Comparison of ENCODE assay signal across 8 cellular contexts in genomic region chrX:41085105-41085882, GRCh38. TPM values are rescaled to one million over a fixed set of nuclear protein-coding genes. Genes with fewer than 3 reads are reported as not detected.
DNase-seq lines count a peak whose midpoint lies in the region; ATAC-seq, FAIRE-seq and TF ChIP-seq lines count a peak whose summit lies in the region.

Gene USP9X, plus strand, starts transcription at chrX:41085445. Its CDS starts 38,184 bp downstream, at chrX:41123629.

- H3K4me2 ChIP-seq in keratinocyte (ENCODE audit: control insufficient read depth, extremely low read depth, insufficient read depth, low read depth, low read length): peak within 1 kb of the TSS; percentile 88

- H3K79me2 ChIP-seq in keratinocyte (ENCODE audit: control insufficient read depth, insufficient read depth, low read length): peaks cover 48% of the 10 kb centered on the region

- H3K27me3 ChIP-seq in keratinocyte (ENCODE audit: control insufficient read depth, extremely low read depth, insufficient read depth, low read length): no peaks in the 10 kb centered on the region

- peak within 1 kb of the TSS; percentile 99 for H3K27ac ChIP-seq in keratinocyte (ENCODE audit: control insufficient read depth, insufficient read depth, low read length)

- H3K36me3 ChIP-seq in keratinocyte (ENCODE audit: control insufficient read depth in 2 of 2, extremely low read depth in 1 of 2, insufficient read depth in 2 of 2, low read length in 2 of 2): peaks cover 0 to 1% of the 10 kb centered on the region in 2 experiments

- H3K9me3 ChIP-seq in keratinocyte (ENCODE audit: control insufficient read depth, low read depth, low read length): no peaks in the 10 kb centered on the region

- no peak for FAIRE-seq in keratinocyte (lab: Jason Lieb, UNC)

- no peaks in the 10 kb centered on the region for H3K9me1 ChIP-seq in keratinocyte (ENCODE audit: control insufficient read depth, extremely low read depth, insufficient read depth, low read length)

- TF ChIP-seq CTCF in keratinocyte (optimal IDR thresholded peaks at IDR 0.05 in 1 of 3, IDR thresholded peaks at IDR 0.05 in 1 of 3, conservative IDR thresholded peaks at IDR 0.05 in 1 of 3; ENCODE audit: extremely low read depth in 1 of 3, insufficient read depth in 2 of 3, low read length in 3 of 3): no peak

- DNase-seq in ACHN: peak; percentile 73
- DNase-seq in NCI-H2227 treated with DMSO at 0.1 percent for 48 hours (lab: John Stamatoyannopoulos, UW): peak; percentile 79
- peak; percentile 71 for DNase-seq in activated CD4-positive, CD25-positive, alpha-beta regulatory T cell treated with anti-CD3 and anti-CD28 coated beads, Interleukin-2, amount 50 U/mL, for 16 hours (ENCODE audit: low read depth, low spot score)
- peak; percentile 90 for DNase-seq in central memory CD4-positive, alpha-beta T cell
- DNase-seq in keratinocyte (ENCODE audit: low read depth, low spot score): no peak
- DNase-seq in stimulated activated CD4-positive, alpha-beta T cell treated with anti-CD3 and anti-CD28 coated beads, Interleukin-12 subunit alpha, Interleukin-12 subunit beta, amount 100 ng/mL, for 48 hours (ENCODE audit: low read depth in 2 of 3, low spot score in 1 of 3): peak; percentile 75 to 81 (median 77)

- no peaks in the 10 kb centered on the region for H3K4me1 ChIP-seq in keratinocyte (ENCODE audit: control insufficient read depth, extremely low read depth, insufficient read depth, low read length)

- peak within 1 kb of the TSS; percentile 94 to 98 (median 95) for H3K4me3 ChIP-seq in keratinocyte (ENCODE audit: control insufficient read depth in 2 of 3, extremely low read depth in 1 of 3, insufficient read depth in 2 of 3, low read depth in 1 of 3, low read length in 3 of 3)

- peak within 1 kb of the TSS; percentile 92 for H2AFZ ChIP-seq in keratinocyte (ENCODE audit: control insufficient read depth, low read length)

- dilution Hi-C loops in keratinocyte (cut with MboI; ENCODE audit: extremely low pct_ligation_motif_present, low sequenced_read_pairs): no loop called here

- peaks cover 6% of the 10 kb centered on the region for H4K20me1 ChIP-seq in keratinocyte (ENCODE audit: control insufficient read depth, extremely low read depth, insufficient read depth, low read length)

- ATAC-seq in GM18868 (IDR thresholded peaks at IDR 0.05; ENCODE audit: unreplicated experiment) (peak; percentile 61), HG03103 (IDR thresholded peaks at IDR 0.05; ENCODE audit: low read depth, unreplicated experiment) (peak; percentile 43)

- in situ Hi-C loops in ACHN (cut with HindIII; ENCODE audit: low pct_ligation_motif_present, low pct_unique_long_range_greater_than_20kb, low sequenced_read_pairs): no loop called here

- H3K9ac ChIP-seq in keratinocyte (ENCODE audit: control insufficient read depth, extremely low read depth, insufficient read depth, low read length): peak within 1 kb of the TSS; percentile 99

RNA-seq across cellular contexts. Expression of gene USP9X, which starts in this region (rescaled TPM):
- polyA plus RNA-seq in keratinocyte: 30.0 to 44.8 TPM (median 42.3 TPM) in 3 replicates
- 59.7 TPM for polyA plus RNA-seq in keratinocyte (2011; ENCODE audit: low read depth)
- 21.3 and 40.9 TPM in 2 replicates for polyA plus RNA-seq in keratinocyte (2011; cell fraction: cytosol; rRNA removed)
- 67.1 and 73.7 TPM in 2 replicates for polyA plus RNA-seq in keratinocyte (2011; cell fraction: nucleus; rRNA removed)
- 32.6 and 44.1 TPM in 2 replicates for polyA plus RNA-seq in keratinocyte (2012; ENCODE audit: low replicate concordance)
- 198 to 330 TPM (median 260 TPM) in 3 replicates for polyA minus RNA-seq in keratinocyte
- 70.8 TPM for polyA minus RNA-seq in keratinocyte (2011; cell fraction: cytosol; rRNA and poly(A)+ RNA removed)
- polyA minus RNA-seq in keratinocyte (2011; cell fraction: nucleus; rRNA and poly(A)+ RNA removed): 287 and 513 TPM in 2 replicates
